1 cellular context compared by ENCODE assay signal in the genomic region with DNA sequence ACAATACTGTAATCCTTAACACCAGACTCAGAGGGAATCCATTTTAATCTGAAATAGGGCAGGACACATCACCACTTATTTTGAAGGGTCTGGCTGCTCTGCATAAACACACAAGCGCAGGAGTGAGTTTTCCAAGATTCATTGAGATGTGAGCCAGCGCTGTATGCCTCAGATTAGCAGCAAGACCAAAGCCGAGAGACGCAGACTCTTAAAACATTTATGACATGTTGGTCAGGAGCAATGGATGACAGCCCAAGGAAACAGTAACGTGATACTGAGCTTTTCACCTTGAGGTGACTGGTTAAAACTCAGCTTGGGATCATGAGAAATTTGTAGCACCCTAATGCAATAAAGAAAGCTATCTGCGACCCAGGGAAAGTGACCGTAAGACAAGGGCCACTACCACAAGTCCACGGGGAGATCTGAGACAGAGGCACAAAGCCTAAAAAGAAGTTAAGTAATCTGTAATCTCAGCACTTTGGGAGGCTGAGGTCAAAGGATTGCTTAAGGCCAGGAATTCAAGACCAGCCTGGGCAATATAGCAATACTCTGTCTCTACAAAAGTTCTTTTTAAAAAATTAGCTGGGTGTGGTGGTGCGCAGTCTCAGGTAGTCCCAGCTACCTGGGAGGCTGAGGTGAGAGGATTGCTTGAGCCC.
TF ChIP-seq lines count a peak whose summit lies in the region.

No MANE protein-coding gene starts in this region.

TF ChIP-seq in H1, 55 proteins besides CTCF, POLR2A, EP300 and RAD21:
- TF ChIP-seq BACH1 (IDR thresholded peaks at IDR 0.05; ENCODE audit: low read length) (no peak), CTBP2 (IDR thresholded peaks at IDR 0.05; ENCODE audit: borderline replicate concordance, insufficient read depth, insufficient read length, low read length) (no peak), GTF2F1 (IDR thresholded peaks at IDR 0.05; ENCODE audit: borderline replicate concordance, low read depth, low read length) (no peak), SIRT6 (IDR thresholded peaks at IDR 0.05; ENCODE audit: low read length) (no peak), CREB1 (IDR thresholded peaks at IDR 0.05) (no peak), PHF8 (conservative IDR thresholded peaks at IDR 0.05; ENCODE audit: low read depth, low read length) (no peak), EZH2 (IDR thresholded peaks at IDR 0.05; ENCODE audit: low read depth, low read length, severe bottlenecking) (no peak), TAF1 (IDR thresholded peaks at IDR 0.05; ENCODE audit: low read depth, low read length) (no peak), ASH2L (IDR thresholded peaks at IDR 0.05; ENCODE audit: low read length) (no peak), CBX5 (IDR thresholded peaks at IDR 0.05; ENCODE audit: low read depth, low read length) (no peak), KDM4A (IDR thresholded peaks at IDR 0.05; ENCODE audit: low read depth, low read length, severe bottlenecking) (no peak), SUZ12 (IDR thresholded peaks at IDR 0.05; ENCODE audit: low read length) (no peak), TAF7 (optimal IDR thresholded peaks at IDR 0.05; ENCODE audit: borderline replicate concordance, low read depth, low read length) (no peak), NRF1 (IDR thresholded peaks at IDR 0.05; ENCODE audit: low read depth, low read length) (no peak), YY1 (IDR thresholded peaks at IDR 0.05; ENCODE audit: low read depth, low read length) (no peak)
- TF ChIP-seq, protein P1, sequence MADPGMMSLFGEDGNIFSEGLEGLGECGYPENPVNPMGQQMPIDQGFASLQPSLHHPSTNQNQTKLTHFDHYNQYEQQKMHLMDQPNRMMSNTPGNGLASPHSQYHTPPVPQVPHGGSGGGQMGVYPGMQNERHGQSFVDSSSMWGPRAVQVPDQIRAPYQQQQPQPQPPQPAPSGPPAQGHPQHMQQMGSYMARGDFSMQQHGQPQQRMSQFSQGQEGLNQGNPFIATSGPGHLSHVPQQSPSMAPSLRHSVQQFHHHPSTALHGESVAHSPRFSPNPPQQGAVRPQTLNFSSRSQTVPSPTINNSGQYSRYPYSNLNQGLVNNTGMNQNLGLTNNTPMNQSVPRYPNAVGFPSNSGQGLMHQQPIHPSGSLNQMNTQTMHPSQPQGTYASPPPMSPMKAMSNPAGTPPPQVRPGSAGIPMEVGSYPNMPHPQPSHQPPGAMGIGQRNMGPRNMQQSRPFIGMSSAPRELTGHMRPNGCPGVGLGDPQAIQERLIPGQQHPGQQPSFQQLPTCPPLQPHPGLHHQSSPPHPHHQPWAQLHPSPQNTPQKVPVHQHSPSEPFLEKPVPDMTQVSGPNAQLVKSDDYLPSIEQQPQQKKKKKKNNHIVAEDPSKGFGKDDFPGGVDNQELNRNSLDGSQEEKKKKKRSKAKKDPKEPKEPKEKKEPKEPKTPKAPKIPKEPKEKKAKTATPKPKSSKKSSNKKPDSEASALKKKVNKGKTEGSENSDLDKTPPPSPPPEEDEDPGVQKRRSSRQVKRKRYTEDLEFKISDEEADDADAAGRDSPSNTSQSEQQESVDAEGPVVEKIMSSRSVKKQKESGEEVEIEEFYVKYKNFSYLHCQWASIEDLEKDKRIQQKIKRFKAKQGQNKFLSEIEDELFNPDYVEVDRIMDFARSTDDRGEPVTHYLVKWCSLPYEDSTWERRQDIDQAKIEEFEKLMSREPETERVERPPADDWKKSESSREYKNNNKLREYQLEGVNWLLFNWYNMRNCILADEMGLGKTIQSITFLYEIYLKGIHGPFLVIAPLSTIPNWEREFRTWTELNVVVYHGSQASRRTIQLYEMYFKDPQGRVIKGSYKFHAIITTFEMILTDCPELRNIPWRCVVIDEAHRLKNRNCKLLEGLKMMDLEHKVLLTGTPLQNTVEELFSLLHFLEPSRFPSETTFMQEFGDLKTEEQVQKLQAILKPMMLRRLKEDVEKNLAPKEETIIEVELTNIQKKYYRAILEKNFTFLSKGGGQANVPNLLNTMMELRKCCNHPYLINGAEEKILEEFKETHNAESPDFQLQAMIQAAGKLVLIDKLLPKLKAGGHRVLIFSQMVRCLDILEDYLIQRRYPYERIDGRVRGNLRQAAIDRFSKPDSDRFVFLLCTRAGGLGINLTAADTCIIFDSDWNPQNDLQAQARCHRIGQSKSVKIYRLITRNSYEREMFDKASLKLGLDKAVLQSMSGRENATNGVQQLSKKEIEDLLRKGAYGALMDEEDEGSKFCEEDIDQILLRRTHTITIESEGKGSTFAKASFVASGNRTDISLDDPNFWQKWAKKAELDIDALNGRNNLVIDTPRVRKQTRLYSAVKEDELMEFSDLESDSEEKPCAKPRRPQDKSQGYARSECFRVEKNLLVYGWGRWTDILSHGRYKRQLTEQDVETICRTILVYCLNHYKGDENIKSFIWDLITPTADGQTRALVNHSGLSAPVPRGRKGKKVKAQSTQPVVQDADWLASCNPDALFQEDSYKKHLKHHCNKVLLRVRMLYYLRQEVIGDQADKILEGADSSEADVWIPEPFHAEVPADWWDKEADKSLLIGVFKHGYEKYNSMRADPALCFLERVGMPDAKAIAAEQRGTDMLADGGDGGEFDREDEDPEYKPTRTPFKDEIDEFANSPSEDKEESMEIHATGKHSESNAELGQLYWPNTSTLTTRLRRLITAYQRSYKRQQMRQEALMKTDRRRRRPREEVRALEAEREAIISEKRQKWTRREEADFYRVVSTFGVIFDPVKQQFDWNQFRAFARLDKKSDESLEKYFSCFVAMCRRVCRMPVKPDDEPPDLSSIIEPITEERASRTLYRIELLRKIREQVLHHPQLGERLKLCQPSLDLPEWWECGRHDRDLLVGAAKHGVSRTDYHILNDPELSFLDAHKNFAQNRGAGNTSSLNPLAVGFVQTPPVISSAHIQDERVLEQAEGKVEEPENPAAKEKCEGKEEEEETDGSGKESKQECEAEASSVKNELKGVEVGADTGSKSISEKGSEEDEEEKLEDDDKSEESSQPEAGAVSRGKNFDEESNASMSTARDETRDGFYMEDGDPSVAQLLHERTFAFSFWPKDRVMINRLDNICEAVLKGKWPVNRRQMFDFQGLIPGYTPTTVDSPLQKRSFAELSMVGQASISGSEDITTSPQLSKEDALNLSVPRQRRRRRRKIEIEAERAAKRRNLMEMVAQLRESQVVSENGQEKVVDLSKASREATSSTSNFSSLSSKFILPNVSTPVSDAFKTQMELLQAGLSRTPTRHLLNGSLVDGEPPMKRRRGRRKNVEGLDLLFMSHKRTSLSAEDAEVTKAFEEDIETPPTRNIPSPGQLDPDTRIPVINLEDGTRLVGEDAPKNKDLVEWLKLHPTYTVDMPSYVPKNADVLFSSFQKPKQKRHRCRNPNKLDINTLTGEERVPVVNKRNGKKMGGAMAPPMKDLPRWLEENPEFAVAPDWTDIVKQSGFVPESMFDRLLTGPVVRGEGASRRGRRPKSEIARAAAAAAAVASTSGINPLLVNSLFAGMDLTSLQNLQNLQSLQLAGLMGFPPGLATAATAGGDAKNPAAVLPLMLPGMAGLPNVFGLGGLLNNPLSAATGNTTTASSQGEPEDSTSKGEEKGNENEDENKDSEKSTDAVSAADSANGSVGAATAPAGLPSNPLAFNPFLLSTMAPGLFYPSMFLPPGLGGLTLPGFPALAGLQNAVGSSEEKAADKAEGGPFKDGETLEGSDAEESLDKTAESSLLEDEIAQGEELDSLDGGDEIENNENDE (IDR thresholded peaks at IDR 0.05; ENCODE audit: insufficient replicate concordance, low read length), result no peak
- TF ChIP-seq, protein P2, sequence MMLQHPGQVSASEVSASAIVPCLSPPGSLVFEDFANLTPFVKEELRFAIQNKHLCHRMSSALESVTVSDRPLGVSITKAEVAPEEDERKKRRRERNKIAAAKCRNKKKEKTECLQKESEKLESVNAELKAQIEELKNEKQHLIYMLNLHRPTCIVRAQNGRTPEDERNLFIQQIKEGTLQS (IDR thresholded peaks at IDR 0.05; ENCODE audit: insufficient read depth, low read depth, low read length), result no peak
- TF ChIP-seq, protein P3, sequence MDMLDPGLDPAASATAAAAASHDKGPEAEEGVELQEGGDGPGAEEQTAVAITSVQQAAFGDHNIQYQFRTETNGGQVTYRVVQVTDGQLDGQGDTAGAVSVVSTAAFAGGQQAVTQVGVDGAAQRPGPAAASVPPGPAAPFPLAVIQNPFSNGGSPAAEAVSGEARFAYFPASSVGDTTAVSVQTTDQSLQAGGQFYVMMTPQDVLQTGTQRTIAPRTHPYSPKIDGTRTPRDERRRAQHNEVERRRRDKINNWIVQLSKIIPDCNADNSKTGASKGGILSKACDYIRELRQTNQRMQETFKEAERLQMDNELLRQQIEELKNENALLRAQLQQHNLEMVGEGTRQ (IDR thresholded peaks at IDR 0.05; ENCODE audit: low read length), result no peak
- TF ChIP-seq, protein P4, sequence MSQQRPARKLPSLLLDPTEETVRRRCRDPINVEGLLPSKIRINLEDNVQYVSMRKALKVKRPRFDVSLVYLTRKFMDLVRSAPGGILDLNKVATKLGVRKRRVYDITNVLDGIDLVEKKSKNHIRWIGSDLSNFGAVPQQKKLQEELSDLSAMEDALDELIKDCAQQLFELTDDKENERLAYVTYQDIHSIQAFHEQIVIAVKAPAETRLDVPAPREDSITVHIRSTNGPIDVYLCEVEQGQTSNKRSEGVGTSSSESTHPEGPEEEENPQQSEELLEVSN (IDR thresholded peaks at IDR 0.05), result no peak
